ENCODE assay signal across 1 cellular context in genomic region chr3:106826861-106827311, GRCh38.
TF ChIP-seq lines count a peak whose summit lies in the region.

No MANE protein-coding gene starts in this region.

TF ChIP-seq in GM12878, 131 proteins besides CTCF, POLR2A, EP300 and RAD21 (continued from another document):
- TF ChIP-seq, protein P1, sequence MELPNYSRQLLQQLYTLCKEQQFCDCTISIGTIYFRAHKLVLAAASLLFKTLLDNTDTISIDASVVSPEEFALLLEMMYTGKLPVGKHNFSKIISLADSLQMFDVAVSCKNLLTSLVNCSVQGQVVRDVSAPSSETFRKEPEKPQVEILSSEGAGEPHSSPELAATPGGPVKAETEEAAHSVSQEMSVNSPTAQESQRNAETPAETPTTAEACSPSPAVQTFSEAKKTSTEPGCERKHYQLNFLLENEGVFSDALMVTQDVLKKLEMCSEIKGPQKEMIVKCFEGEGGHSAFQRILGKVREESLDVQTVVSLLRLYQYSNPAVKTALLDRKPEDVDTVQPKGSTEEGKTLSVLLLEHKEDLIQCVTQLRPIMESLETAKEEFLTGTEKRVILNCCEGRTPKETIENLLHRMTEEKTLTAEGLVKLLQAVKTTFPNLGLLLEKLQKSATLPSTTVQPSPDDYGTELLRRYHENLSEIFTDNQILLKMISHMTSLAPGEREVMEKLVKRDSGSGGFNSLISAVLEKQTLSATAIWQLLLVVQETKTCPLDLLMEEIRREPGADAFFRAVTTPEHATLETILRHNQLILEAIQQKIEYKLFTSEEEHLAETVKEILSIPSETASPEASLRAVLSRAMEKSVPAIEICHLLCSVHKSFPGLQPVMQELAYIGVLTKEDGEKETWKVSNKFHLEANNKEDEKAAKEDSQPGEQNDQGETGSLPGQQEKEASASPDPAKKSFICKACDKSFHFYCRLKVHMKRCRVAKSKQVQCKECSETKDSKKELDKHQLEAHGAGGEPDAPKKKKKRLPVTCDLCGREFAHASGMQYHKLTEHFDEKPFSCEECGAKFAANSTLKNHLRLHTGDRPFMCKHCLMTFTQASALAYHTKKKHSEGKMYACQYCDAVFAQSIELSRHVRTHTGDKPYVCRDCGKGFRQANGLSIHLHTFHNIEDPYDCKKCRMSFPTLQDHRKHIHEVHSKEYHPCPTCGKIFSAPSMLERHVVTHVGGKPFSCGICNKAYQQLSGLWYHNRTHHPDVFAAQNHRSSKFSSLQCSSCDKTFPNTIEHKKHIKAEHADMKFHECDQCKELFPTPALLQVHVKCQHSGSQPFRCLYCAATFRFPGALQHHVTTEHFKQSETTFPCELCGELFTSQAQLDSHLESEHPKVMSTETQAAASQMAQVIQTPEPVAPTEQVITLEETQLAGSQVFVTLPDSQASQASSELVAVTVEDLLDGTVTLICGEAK (IDR thresholded peaks at IDR 0.05; ENCODE audit: borderline replicate concordance) = no peak
- TF ChIP-seq IKZF2 (IDR thresholded peaks at IDR 0.05) = no peak
TF ChIP-seq in GM12878: peak in this region for 1.
